Comparison of ENCODE assay signal across 13 cellular contexts in the genomic region with DNA sequence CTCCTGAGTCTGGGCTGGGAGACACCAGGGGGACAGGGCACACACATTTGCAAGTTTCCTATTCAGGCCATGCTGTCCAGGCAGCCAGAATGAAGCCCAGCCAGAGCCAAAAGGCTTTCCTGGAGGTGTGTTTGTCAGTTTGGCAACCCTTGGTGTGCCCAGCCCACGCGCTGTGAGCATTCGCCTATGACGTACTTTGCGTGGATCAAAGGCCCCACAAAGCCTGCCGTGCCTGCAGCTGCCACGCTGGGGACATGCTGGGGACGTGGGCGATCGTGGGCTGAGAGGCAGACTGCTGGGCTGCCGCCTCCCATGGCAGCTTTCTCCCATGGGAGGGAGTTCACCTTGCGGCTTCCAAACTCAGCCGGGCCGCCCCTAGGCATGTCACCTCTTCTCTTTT. TPM values are rescaled to one million over a fixed set of nuclear protein-coding genes. Genes with fewer than 3 reads are reported as not detected.
A peak's percentile ranks its signal among the peaks of the same experiment; 100 is the strongest.
DNase-seq lines count a peak whose midpoint lies in the region; ATAC-seq lines count a peak whose summit lies in the region.
"Had no signal": no experiment of that assay in that cellular context is flagged by ENCODE, and none has a peak within 500 bp of the region (broad histone marks: within the 10 kb centered on the region; RNA-seq: fewer than 3 reads in every experiment).

No MANE protein-coding gene starts in this region.

- no peaks in the 10 kb centered on the region for H3K27me3 Mint-ChIP-seq in central memory CD8-positive, alpha-beta T cell
- no peaks in the 10 kb centered on the region for H3K27me3 Mint-ChIP-seq in activated T-helper 2 cell treated with anti-CD3 and anti-CD28 coated beads, Interferon-gamma antibody, Interleukin-2, Interleukin-4, amounts not matched to agents 10 μg/mL and 5 μg/mL and 100 μg/mL, durations not matched to agents 14 hours and 24 hours and 36 hours (ENCODE audit: low read depth)

- intact Hi-C loops in activated T-helper 2 cell treated with anti-CD3 and anti-CD28 coated beads, Interferon-gamma antibody, Interleukin-2, Interleukin-4, amounts not matched to agents 10 μg/mL and 5 μg/mL and 100 μg/mL, durations not matched to agents 14 hours and 24 hours and 36 hours (cut with micrococcal nuclease): no loop called here

- peaks cover 61% of the 10 kb centered on the region for H3K36me3 Mint-ChIP-seq in central memory CD8-positive, alpha-beta T cell (ENCODE audit: insufficient read depth)
- H3K36me3 Mint-ChIP-seq in activated T-helper 2 cell treated with anti-CD3 and anti-CD28 coated beads, Interferon-gamma antibody, Interleukin-2, Interleukin-4, amounts not matched to agents 10 μg/mL and 5 μg/mL and 100 μg/mL, durations not matched to agents 14 hours and 24 hours and 36 hours (ENCODE audit: low read depth): peaks cover 70% of the 10 kb centered on the region
- H3K36me3 Mint-ChIP-seq: mesothelial cell of epicardium had no signal

- peak; percentile 63 for DNase-seq in T follicular helper cell (ENCODE audit: low read depth)
- peak; percentile 55 for DNase-seq in activated CD8-positive, alpha-beta memory T cell treated with anti-CD3 and anti-CD28 coated beads, Interleukin-2, amount 50 U/mL, for 48 hours
- DNase-seq in central memory CD8-positive, alpha-beta T cell (ENCODE audit: low spot score in 2 of 2): no peak
- DNase-seq in stimulated activated CD4-positive, alpha-beta T cell treated with anti-CD3 and anti-CD28 coated beads, Interleukin-1b, Interleukin-23, amount 100 ng/mL, for 48 hours: peak; percentile 57
- no peak for DNase-seq in activated T-helper 2 cell treated with anti-CD3 and anti-CD28 coated beads, Interferon-gamma antibody, Interleukin-2, Interleukin-4, amounts not matched to agents 10 μg/mL and 5 μg/mL and 100 μg/mL, durations not matched to agents 14 hours and 24 hours and 36 hours (ENCODE audit: low spot score)
- no peak for DNase-seq in mucosa of gallbladder (ENCODE audit: low spot score)
- no peak for DNase-seq in NCI-H1092 (lab: John Stamatoyannopoulos, UW)
- DNase-seq: endodermal cell, foreskin keratinocyte, NCI-H187, NCI-H526 had no signal

- H3K4me3 Mint-ChIP-seq in central memory CD8-positive, alpha-beta T cell: no peak overlapping the region
- H3K4me3 Mint-ChIP-seq in activated T-helper 2 cell treated with anti-CD3 and anti-CD28 coated beads, Interferon-gamma antibody, Interleukin-2, Interleukin-4, amounts not matched to agents 10 μg/mL and 5 μg/mL and 100 μg/mL, durations not matched to agents 14 hours and 24 hours and 36 hours (ENCODE audit: low read depth): no peak overlapping the region
- H3K4me3 Mint-ChIP-seq: endodermal cell, mesothelial cell of epicardium had no signal

- no peaks in the 10 kb centered on the region for H3K9me3 Mint-ChIP-seq in central memory CD8-positive, alpha-beta T cell
- H3K9me3 Mint-ChIP-seq in activated T-helper 2 cell treated with anti-CD3 and anti-CD28 coated beads, Interferon-gamma antibody, Interleukin-2, Interleukin-4, amounts not matched to agents 10 μg/mL and 5 μg/mL and 100 μg/mL, durations not matched to agents 14 hours and 24 hours and 36 hours: no peaks in the 10 kb centered on the region
- H3K9me3 Mint-ChIP-seq: endodermal cell, mesothelial cell of epicardium had no signal

- peak overlapping the region; percentile 51 for H3K27ac Mint-ChIP-seq in central memory CD8-positive, alpha-beta T cell (ENCODE audit: low read depth)
- no peak overlapping the region for H3K27ac Mint-ChIP-seq in activated T-helper 2 cell treated with anti-CD3 and anti-CD28 coated beads, Interferon-gamma antibody, Interleukin-2, Interleukin-4, amounts not matched to agents 10 μg/mL and 5 μg/mL and 100 μg/mL, durations not matched to agents 14 hours and 24 hours and 36 hours
- H3K27ac Mint-ChIP-seq: endodermal cell, mesothelial cell of epicardium had no signal

- peaks cover 46% of the 10 kb centered on the region for H3K4me1 Mint-ChIP-seq in central memory CD8-positive, alpha-beta T cell
- peaks cover 38% of the 10 kb centered on the region for H3K4me1 Mint-ChIP-seq in activated T-helper 2 cell treated with anti-CD3 and anti-CD28 coated beads, Interferon-gamma antibody, Interleukin-2, Interleukin-4, amounts not matched to agents 10 μg/mL and 5 μg/mL and 100 μg/mL, durations not matched to agents 14 hours and 24 hours and 36 hours (ENCODE audit: low read depth)

- no peak for ATAC-seq in central memory CD8-positive, alpha-beta T cell (replicated peaks; ENCODE audit: extremely low read depth, poor library complexity, severe bottlenecking)
- no peak for ATAC-seq in HG03342 (IDR thresholded peaks at IDR 0.05; ENCODE audit: unreplicated experiment)
- ATAC-seq: foreskin keratinocyte had no signal

RNA-seq across cellular contexts. Expression of a gene that starts 57.5 kb away (rescaled TPM):
- 193 and 196 TPM in 2 replicates for total RNA-seq in activated T-helper 2 cell treated with anti-CD3 and anti-CD28 coated beads, Interferon-gamma antibody, Interleukin-2, Interleukin-4, amounts not matched to agents 10 μg/mL and 5 μg/mL and 100 μg/mL, durations not matched to agents 14 hours and 24 hours and 36 hours
- total RNA-seq in mucosa of gallbladder: 5.2 TPM

Comparison
In these comparisons a context has a peak if more than half of its experiments do, and no peak if none do; other contexts are left out.
1. DNase-seq: peak in T follicular helper cell (single experiment), activated CD8-positive, alpha-beta memory T cell treated with anti-CD3 and anti-CD28 coated beads, Interleukin-2, amount 50 U/mL, for 48 hours (single experiment) and stimulated activated CD4-positive, alpha-beta T cell treated with anti-CD3 and anti-CD28 coated beads, Interleukin-1b, Interleukin-23, amount 100 ng/mL, for 48 hours (single experiment); none in central memory CD8-positive, alpha-beta T cell (0 of 2), activated T-helper 2 cell treated with anti-CD3 and anti-CD28 coated beads, Interferon-gamma antibody, Interleukin-2, Interleukin-4, amounts not matched to agents 10 μg/mL and 5 μg/mL and 100 μg/mL, durations not matched to agents 14 hours and 24 hours and 36 hours (single experiment), mucosa of gallbladder (single experiment) and NCI-H1092 (single experiment).
2. RNA of a gene that starts 57.5 kb away (total RNA-seq): 193 to 196 TPM in activated T-helper 2 cell treated with anti-CD3 and anti-CD28 coated beads, Interferon-gamma antibody, Interleukin-2, Interleukin-4, amounts not matched to agents 10 μg/mL and 5 μg/mL and 100 μg/mL, durations not matched to agents 14 hours and 24 hours and 36 hours; 5.2 TPM in mucosa of gallbladder (single experiment); every median in the first group is over 10 times any median in the second.